1 cellular context compared by ENCODE assay signal in the genomic region with DNA sequence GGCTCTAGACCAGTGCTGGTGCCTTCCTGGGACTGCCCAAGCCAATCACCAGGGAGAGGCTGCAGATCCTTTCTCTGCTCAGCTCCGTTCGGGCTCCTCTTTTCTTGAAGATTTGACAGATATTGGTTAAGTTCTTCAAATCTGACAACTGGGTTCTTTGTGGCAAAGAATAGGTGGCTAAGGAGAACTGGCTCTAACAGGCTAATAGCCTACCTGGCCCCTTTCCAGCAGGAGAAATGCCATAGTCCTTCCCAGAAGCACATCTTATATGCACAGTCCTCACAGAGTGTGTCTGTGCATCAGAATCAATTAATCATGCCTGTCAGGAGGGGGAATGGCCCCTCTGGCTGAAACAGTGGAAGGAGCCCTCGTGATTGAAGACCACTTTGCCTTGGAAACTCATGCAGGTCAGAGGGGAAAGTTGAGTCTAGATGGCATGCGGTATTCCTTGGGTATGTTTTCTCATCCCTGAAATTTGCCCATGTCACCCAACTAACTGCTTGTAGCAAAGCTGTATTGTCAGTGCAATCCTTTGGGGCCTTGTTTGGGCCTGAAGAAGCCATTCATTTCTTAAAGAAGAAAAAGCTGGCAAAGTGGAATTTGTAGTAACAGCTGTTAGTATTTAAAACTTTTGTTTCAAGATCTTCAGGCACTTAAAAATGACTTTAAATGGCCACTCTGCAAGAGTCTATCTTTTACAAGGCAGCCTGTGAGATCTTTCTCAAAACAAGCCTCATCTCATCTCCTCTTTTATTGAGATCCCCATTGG.
TF ChIP-seq lines count a peak whose summit lies in the region.

No MANE protein-coding gene starts in this region.

TF ChIP-seq in WTC11, 78 proteins besides CTCF, POLR2A, EP300 and RAD21 (continued from another document):
- no peak for TF ChIP-seq ATF6 (CRISPR knock-in tag; IDR thresholded peaks at IDR 0.05)
- TF ChIP-seq, protein P1, sequence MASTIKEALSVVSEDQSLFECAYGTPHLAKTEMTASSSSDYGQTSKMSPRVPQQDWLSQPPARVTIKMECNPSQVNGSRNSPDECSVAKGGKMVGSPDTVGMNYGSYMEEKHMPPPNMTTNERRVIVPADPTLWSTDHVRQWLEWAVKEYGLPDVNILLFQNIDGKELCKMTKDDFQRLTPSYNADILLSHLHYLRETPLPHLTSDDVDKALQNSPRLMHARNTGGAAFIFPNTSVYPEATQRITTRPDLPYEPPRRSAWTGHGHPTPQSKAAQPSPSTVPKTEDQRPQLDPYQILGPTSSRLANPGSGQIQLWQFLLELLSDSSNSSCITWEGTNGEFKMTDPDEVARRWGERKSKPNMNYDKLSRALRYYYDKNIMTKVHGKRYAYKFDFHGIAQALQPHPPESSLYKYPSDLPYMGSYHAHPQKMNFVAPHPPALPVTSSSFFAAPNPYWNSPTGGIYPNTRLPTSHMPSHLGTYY (CRISPR knock-in tag; IDR thresholded peaks at IDR 0.05) = no peak
